In the genomic region with DNA sequence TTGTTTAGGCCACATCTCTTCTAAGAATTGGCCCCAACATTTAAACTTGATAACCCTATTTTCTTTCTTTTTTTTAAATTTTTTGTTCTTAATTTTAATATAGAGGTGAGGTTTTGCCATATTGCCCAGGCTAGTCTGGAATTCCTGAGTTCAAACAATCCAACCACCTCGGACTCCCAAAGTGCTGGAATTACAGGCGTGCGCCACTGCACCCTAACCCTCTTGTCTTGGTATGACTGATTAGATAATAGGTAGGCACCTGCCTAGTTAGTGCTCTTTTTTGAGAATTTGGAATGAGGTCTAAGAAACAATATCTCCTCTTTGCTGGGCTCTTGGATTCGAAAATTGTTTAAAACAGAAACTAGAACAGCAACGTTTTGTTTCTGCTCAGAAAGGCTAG, we compare ENCODE assay signal across 1 cellular context.
TF ChIP-seq lines count a peak whose summit lies in the region.

No MANE protein-coding gene starts in this region.

TF ChIP-seq in A549, 52 proteins besides CTCF, POLR2A, EP300 and RAD21:
- no peak for TF ChIP-seq ESRRA (IDR thresholded peaks at IDR 0.05; ENCODE audit: borderline replicate concordance, low read length)
- no peak for TF ChIP-seq ZFP36 (IDR thresholded peaks at IDR 0.05; ENCODE audit: borderline replicate concordance, partially characterized antibody)
- no peak for TF ChIP-seq ZNF302 (CRISPR knock-in tag; IDR thresholded peaks at IDR 0.05)
- TF ChIP-seq, protein P1, sequence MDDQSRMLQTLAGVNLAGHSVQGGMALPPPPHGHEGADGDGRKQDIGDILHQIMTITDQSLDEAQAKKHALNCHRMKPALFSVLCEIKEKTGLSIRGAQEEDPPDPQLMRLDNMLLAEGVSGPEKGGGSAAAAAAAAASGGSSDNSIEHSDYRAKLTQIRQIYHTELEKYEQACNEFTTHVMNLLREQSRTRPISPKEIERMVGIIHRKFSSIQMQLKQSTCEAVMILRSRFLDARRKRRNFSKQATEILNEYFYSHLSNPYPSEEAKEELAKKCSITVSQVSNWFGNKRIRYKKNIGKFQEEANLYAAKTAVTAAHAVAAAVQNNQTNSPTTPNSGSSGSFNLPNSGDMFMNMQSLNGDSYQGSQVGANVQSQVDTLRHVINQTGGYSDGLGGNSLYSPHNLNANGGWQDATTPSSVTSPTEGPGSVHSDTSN (IDR thresholded peaks at IDR 0.05), result no peak
- TF ChIP-seq, protein P2, sequence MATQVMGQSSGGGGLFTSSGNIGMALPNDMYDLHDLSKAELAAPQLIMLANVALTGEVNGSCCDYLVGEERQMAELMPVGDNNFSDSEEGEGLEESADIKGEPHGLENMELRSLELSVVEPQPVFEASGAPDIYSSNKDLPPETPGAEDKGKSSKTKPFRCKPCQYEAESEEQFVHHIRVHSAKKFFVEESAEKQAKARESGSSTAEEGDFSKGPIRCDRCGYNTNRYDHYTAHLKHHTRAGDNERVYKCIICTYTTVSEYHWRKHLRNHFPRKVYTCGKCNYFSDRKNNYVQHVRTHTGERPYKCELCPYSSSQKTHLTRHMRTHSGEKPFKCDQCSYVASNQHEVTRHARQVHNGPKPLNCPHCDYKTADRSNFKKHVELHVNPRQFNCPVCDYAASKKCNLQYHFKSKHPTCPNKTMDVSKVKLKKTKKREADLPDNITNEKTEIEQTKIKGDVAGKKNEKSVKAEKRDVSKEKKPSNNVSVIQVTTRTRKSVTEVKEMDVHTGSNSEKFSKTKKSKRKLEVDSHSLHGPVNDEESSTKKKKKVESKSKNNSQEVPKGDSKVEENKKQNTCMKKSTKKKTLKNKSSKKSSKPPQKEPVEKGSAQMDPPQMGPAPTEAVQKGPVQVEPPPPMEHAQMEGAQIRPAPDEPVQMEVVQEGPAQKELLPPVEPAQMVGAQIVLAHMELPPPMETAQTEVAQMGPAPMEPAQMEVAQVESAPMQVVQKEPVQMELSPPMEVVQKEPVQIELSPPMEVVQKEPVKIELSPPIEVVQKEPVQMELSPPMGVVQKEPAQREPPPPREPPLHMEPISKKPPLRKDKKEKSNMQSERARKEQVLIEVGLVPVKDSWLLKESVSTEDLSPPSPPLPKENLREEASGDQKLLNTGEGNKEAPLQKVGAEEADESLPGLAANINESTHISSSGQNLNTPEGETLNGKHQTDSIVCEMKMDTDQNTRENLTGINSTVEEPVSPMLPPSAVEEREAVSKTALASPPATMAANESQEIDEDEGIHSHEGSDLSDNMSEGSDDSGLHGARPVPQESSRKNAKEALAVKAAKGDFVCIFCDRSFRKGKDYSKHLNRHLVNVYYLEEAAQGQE (IDR thresholded peaks at IDR 0.05), result no peak
- no peak for TF ChIP-seq HOXB5 (CRISPR knock-in tag; IDR thresholded peaks at IDR 0.05)
- no peak for TF ChIP-seq GATA3 (IDR thresholded peaks at IDR 0.05; ENCODE audit: borderline replicate concordance)
- TF ChIP-seq RNF2 (IDR thresholded peaks at IDR 0.05; ENCODE audit: borderline replicate concordance, low read depth), result no peak
- no peak for TF ChIP-seq BHLHE40 (IDR thresholded peaks at IDR 0.05; ENCODE audit: low read depth, low read length)
- no peak for TF ChIP-seq JUNB (IDR thresholded peaks at IDR 0.05)
- TF ChIP-seq HEYL (CRISPR knock-in tag; IDR thresholded peaks at IDR 0.05), result no peak
- no peak for TF ChIP-seq SREBF2 (IDR thresholded peaks at IDR 0.05)
- TF ChIP-seq, protein P3, sequence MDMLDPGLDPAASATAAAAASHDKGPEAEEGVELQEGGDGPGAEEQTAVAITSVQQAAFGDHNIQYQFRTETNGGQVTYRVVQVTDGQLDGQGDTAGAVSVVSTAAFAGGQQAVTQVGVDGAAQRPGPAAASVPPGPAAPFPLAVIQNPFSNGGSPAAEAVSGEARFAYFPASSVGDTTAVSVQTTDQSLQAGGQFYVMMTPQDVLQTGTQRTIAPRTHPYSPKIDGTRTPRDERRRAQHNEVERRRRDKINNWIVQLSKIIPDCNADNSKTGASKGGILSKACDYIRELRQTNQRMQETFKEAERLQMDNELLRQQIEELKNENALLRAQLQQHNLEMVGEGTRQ (IDR thresholded peaks at IDR 0.05), result no peak
- no peak for TF ChIP-seq NFE2L2 (conservative IDR thresholded peaks at IDR 0.05; ENCODE audit: low read length)
- no peak for TF ChIP-seq FOSL2 (IDR thresholded peaks at IDR 0.05)
- TF ChIP-seq FOSL2 (CRISPR knock-in tag; IDR thresholded peaks at IDR 0.05), result no peak
- no peak for TF ChIP-seq CHD4 (IDR thresholded peaks at IDR 0.05; ENCODE audit: borderline replicate concordance)
